ENCODE assay signal across 9 cellular contexts in genomic region chr14:95432152-95433093, GRCh38.
DNase-seq lines count a peak whose midpoint lies in the region; ATAC-seq and TF ChIP-seq lines count a peak whose summit lies in the region.
"Had no signal": no experiment of that assay in that cellular context is flagged by ENCODE, and none has a peak within 500 bp of the region (broad histone marks: within the 10 kb centered on the region; RNA-seq: fewer than 3 reads in every experiment).

No MANE protein-coding gene starts in this region.

- peak; percentile 60 for TF ChIP-seq CTCF in GM13977 (IDR thresholded peaks at IDR 0.05; ENCODE audit: extremely low read depth, insufficient read depth, missing control alignments)
- peak; percentile 55 for TF ChIP-seq CTCF in OCI-LY3 (IDR thresholded peaks at IDR 0.05; ENCODE audit: low read depth, low read length)
- peak; percentile 55 to 76 (median 65) for TF ChIP-seq CTCF in esophagus squamous epithelium (IDR thresholded peaks at IDR 0.05)

- H3K4me2 ChIP-seq in OCI-LY3 (ENCODE audit: low read length) = no peak overlapping the region

- no peak for ATAC-seq in HG03469 (IDR thresholded peaks at IDR 0.05; ENCODE audit: unreplicated experiment)
- ATAC-seq in GM21786 (IDR thresholded peaks at IDR 0.05; ENCODE audit: unreplicated experiment) = no peak

- DNase-seq in GM13977 (ENCODE audit: low spot score) (no peak), esophagus squamous epithelium (lab: John Stamatoyannopoulos, UW) (no peak), nucleus accumbens (lab: John Stamatoyannopoulos, UW) (peak in 40 of 56 donors; percentile 5 to 75 (median 30)), GDM1 (lab: John Stamatoyannopoulos, UW) (no peak), posterior vena cava (ENCODE audit: low spot score) (no peak)
- DNase-seq: activated B cell treated with CpG ODN at 0.5 μM for 24 hours had no signal

- WGBS in esophagus squamous epithelium, 2 donors = 44 to 53% methylated on average over 14 to 19 of the region's 20 CpGs

- H3K27ac ChIP-seq in OCI-LY3 (ENCODE audit: low read length) (no peak overlapping the region), esophagus squamous epithelium (peak overlapping the region in 2 of 4 donors; percentile 12 to 25)

- H3K27me3 ChIP-seq in OCI-LY3 (ENCODE audit: low read depth, low read length) (no peaks in the 10 kb centered on the region), esophagus squamous epithelium (no peaks in the 10 kb centered on the region)

- TF ChIP-seq POLR2A in esophagus squamous epithelium (IDR thresholded peaks at IDR 0.05) = no peak

- peaks cover 69% of the 10 kb centered on the region for H3K36me3 ChIP-seq in OCI-LY3 (replicated peaks; ENCODE audit: low read depth, low read length)
- H3K36me3 ChIP-seq in esophagus squamous epithelium = peaks cover 0 to 58% (median 5%) of the 10 kb centered on the region in 3 donors

- H3K9me3 ChIP-seq in OCI-LY3 (ENCODE audit: insufficient read depth, low read length) (no peaks in the 10 kb centered on the region), esophagus squamous epithelium (no peaks in the 10 kb centered on the region)

- H3K4me1 ChIP-seq in OCI-LY3 (ENCODE audit: low read length) (no peaks in the 10 kb centered on the region), esophagus squamous epithelium (peaks cover 0 to 9% (median 0%) of the 10 kb centered on the region in 3 donors)

- H3K4me3 ChIP-seq in OCI-LY3 (ENCODE audit: low read length) (no peak overlapping the region), esophagus squamous epithelium (no peak overlapping the region)

- intact Hi-C loops in esophagus squamous epithelium (cut with DNase I) = no loop called here
- intact Hi-C loops in posterior vena cava (cut with DNase I) = no loop called here

- no peak overlapping the region for H3K9ac ChIP-seq in OCI-LY3 (ENCODE audit: low read length)

- no peaks in the 10 kb centered on the region for H3K79me2 ChIP-seq in OCI-LY3 (ENCODE audit: low read length)

- no peak overlapping the region for H2AFZ ChIP-seq in OCI-LY3 (ENCODE audit: low read depth, low read length)

- in situ Hi-C loops in GM13977 (cut with MboI; ENCODE audit: low pct_unique_long_range_greater_than_20kb, low sequenced_read_pairs, unreplicated experiment) = loop anchor here (25.0 kb wide), 1 partner anchor 555 kb away; no protein-coding TSS in a partner anchor

- H4K20me1 ChIP-seq in OCI-LY3 (ENCODE audit: insufficient read depth, low read length) = no peaks in the 10 kb centered on the region

Comparison
In these comparisons a context has a peak if more than half of its experiments do, and no peak if none do; other contexts are left out.
1. DNase-seq: peak in nucleus accumbens (40 of 56); none in GM13977 (single experiment), esophagus squamous epithelium (single experiment), GDM1 (single experiment) and posterior vena cava (single experiment).
2. Peak in every context shown above with its lines, with median percentiles within 50 percentile points of each other: CTCF ChIP-seq.